Comparison of ENCODE assay signal across 1 cellular context in genomic region chr4:2843023-2843908, GRCh38.
TF ChIP-seq lines count a peak whose summit lies in the region.

TSS of gene ADD1 (plus strand) at chr4:2843844. CDS start at chr4:2875916, 32,072 bp downstream.

TF ChIP-seq in HepG2, 621 proteins besides CTCF, POLR2A, EP300 and RAD21 (continued from another document and continues in another):
- TF ChIP-seq ZNF567 (CRISPR knock-in tag; IDR thresholded peaks at IDR 0.05; ENCODE audit: borderline replicate concordance) (peak; percentile 72; the same call in 1 of the 2 replicates), CBX1 (IDR thresholded peaks at IDR 0.05; ENCODE audit: low read depth) (no peak), KAT2B (IDR thresholded peaks at IDR 0.05; ENCODE audit: borderline replicate concordance, low read depth, low read length) (no peak), ZNF569 (CRISPR knock-in tag; IDR thresholded peaks at IDR 0.05; ENCODE audit: borderline replicate concordance) (no peak), SMAD9 (CRISPR knock-in tag; IDR thresholded peaks at IDR 0.05) (no peak), THAP8 (CRISPR knock-in tag; IDR thresholded peaks at IDR 0.05; ENCODE audit: borderline replicate concordance) (no peak), XRCC5 (optimal IDR thresholded peaks at IDR 0.05; ENCODE audit: low read length) (no peak), ZNF777 (CRISPR knock-in tag; IDR thresholded peaks at IDR 0.05) (no peak), DPF2 (CRISPR knock-in tag; IDR thresholded peaks at IDR 0.05; ENCODE audit: borderline replicate concordance, low read depth) (no peak), HMGA1 (CRISPR knock-in tag; conservative IDR thresholded peaks at IDR 0.05) (no peak), MAX (IDR thresholded peaks at IDR 0.05) (peak; percentile 55; the same call in 1 of the 2 replicates), ZNF124 (CRISPR knock-in tag; IDR thresholded peaks at IDR 0.05) (peak; percentile 51; the same call in 1 of the 2 replicates), KLF6 (CRISPR knock-in tag; IDR thresholded peaks at IDR 0.05) (peak; percentile 71; the same call in 1 of the 2 replicates), ZNF816 (CRISPR knock-in tag; IDR thresholded peaks at IDR 0.05; ENCODE audit: borderline replicate concordance) (no peak), ZBTB20 (CRISPR knock-in tag; IDR thresholded peaks at IDR 0.05; ENCODE audit: borderline replicate concordance, low read depth) (peak; percentile 44; the same call in 1 of the 2 replicates), RAD51 (IDR thresholded peaks at IDR 0.05; ENCODE audit: borderline replicate concordance) (no peak), ZNF513 (CRISPR knock-in tag; conservative IDR thresholded peaks at IDR 0.05) (no peak), CBX2 (IDR thresholded peaks at IDR 0.05; ENCODE audit: low read depth, low read length) (no peak), CBX2 (CRISPR knock-in tag; IDR thresholded peaks at IDR 0.05; ENCODE audit: low read depth) (no peak), ZFY (CRISPR knock-in tag; IDR thresholded peaks at IDR 0.05) (peak; percentile 97), ZUFSP (CRISPR knock-in tag; IDR thresholded peaks at IDR 0.05; ENCODE audit: borderline replicate concordance) (no peak), BORCS8-MEF2B (CRISPR knock-in tag; IDR thresholded peaks at IDR 0.05) (peak; percentile 42), ZBTB8A (CRISPR knock-in tag; IDR thresholded peaks at IDR 0.05; ENCODE audit: borderline replicate concordance, low read depth) (no peak), RFXAP (CRISPR knock-in tag; IDR thresholded peaks at IDR 0.05; ENCODE audit: borderline replicate concordance) (no peak), ZMYM3 (CRISPR knock-in tag; IDR thresholded peaks at IDR 0.05) (no peak), ZNF678 (CRISPR knock-in tag; IDR thresholded peaks at IDR 0.05) (no peak), RNF2 (conservative IDR thresholded peaks at IDR 0.05; ENCODE audit: low read depth) (no peak), ZNF883 (CRISPR knock-in tag; IDR thresholded peaks at IDR 0.05; ENCODE audit: not compliant biosample characterization) (peak; percentile 95), PTBP1 (IDR thresholded peaks at IDR 0.05; ENCODE audit: low read depth, low read length, poor library complexity, severe bottlenecking) (no peak), HOXA3 (CRISPR knock-in tag; IDR thresholded peaks at IDR 0.05) (peak; percentile 10; the same call in 1 of the 2 replicates), CBX5 (CRISPR knock-in tag; IDR thresholded peaks at IDR 0.05; ENCODE audit: borderline replicate concordance) (no peak), KLF16 (CRISPR knock-in tag; IDR thresholded peaks at IDR 0.05) (peak in 1 of 2 experiments; percentile 69; a peak in 2 of 4 replicates), AGO1 (IDR thresholded peaks at IDR 0.05; ENCODE audit: low read depth, low read length, poor library complexity, severe bottlenecking) (peak; percentile 89), HCFC1 (IDR thresholded peaks at IDR 0.05; ENCODE audit: low read depth, low read length) (no peak), ZNF792 (CRISPR knock-in tag; IDR thresholded peaks at IDR 0.05) (no peak), DBP (CRISPR knock-in tag; IDR thresholded peaks at IDR 0.05; ENCODE audit: not compliant biosample characterization) (no peak), ZNF598 (CRISPR knock-in tag; IDR thresholded peaks at IDR 0.05; ENCODE audit: borderline replicate concordance) (0 out of 2 replicates have a peak, but pooled peaks have one; percentile 74), SIX4 (CRISPR knock-in tag; IDR thresholded peaks at IDR 0.05) (no peak), TAF1 (CRISPR knock-in tag; IDR thresholded peaks at IDR 0.05) (peak; percentile 64), CCAR2 (optimal IDR thresholded peaks at IDR 0.05; ENCODE audit: low read depth, low read length) (no peak), ZNF7 (CRISPR knock-in tag; IDR thresholded peaks at IDR 0.05) (no peak)
- TF ChIP-seq, protein P1, sequence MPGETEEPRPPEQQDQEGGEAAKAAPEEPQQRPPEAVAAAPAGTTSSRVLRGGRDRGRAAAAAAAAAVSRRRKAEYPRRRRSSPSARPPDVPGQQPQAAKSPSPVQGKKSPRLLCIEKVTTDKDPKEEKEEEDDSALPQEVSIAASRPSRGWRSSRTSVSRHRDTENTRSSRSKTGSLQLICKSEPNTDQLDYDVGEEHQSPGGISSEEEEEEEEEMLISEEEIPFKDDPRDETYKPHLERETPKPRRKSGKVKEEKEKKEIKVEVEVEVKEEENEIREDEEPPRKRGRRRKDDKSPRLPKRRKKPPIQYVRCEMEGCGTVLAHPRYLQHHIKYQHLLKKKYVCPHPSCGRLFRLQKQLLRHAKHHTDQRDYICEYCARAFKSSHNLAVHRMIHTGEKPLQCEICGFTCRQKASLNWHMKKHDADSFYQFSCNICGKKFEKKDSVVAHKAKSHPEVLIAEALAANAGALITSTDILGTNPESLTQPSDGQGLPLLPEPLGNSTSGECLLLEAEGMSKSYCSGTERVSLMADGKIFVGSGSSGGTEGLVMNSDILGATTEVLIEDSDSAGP (CRISPR knock-in tag; IDR thresholded peaks at IDR 0.05; ENCODE audit: borderline replicate concordance): peak; percentile 80; the same call in 1 of the 2 replicates
- TF ChIP-seq, protein P2, sequence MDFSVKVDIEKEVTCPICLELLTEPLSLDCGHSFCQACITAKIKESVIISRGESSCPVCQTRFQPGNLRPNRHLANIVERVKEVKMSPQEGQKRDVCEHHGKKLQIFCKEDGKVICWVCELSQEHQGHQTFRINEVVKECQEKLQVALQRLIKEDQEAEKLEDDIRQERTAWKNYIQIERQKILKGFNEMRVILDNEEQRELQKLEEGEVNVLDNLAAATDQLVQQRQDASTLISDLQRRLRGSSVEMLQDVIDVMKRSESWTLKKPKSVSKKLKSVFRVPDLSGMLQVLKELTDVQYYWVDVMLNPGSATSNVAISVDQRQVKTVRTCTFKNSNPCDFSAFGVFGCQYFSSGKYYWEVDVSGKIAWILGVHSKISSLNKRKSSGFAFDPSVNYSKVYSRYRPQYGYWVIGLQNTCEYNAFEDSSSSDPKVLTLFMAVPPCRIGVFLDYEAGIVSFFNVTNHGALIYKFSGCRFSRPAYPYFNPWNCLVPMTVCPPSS (IDR thresholded peaks at IDR 0.05): no peak
- TF ChIP-seq, protein P3, sequence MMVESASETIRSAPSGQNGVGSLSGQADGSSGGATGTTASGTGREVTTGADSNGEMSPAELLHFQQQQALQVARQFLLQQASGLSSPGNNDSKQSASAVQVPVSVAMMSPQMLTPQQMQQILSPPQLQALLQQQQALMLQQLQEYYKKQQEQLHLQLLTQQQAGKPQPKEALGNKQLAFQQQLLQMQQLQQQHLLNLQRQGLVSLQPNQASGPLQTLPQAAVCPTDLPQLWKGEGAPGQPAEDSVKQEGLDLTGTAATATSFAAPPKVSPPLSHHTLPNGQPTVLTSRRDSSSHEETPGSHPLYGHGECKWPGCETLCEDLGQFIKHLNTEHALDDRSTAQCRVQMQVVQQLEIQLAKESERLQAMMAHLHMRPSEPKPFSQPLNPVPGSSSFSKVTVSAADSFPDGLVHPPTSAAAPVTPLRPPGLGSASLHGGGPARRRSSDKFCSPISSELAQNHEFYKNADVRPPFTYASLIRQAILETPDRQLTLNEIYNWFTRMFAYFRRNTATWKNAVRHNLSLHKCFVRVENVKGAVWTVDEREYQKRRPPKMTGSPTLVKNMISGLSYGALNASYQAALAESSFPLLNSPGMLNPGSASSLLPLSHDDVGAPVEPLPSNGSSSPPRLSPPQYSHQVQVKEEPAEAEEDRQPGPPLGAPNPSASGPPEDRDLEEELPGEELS (CRISPR knock-in tag; IDR thresholded peaks at IDR 0.05): no peak
- TF ChIP-seq, protein P4, sequence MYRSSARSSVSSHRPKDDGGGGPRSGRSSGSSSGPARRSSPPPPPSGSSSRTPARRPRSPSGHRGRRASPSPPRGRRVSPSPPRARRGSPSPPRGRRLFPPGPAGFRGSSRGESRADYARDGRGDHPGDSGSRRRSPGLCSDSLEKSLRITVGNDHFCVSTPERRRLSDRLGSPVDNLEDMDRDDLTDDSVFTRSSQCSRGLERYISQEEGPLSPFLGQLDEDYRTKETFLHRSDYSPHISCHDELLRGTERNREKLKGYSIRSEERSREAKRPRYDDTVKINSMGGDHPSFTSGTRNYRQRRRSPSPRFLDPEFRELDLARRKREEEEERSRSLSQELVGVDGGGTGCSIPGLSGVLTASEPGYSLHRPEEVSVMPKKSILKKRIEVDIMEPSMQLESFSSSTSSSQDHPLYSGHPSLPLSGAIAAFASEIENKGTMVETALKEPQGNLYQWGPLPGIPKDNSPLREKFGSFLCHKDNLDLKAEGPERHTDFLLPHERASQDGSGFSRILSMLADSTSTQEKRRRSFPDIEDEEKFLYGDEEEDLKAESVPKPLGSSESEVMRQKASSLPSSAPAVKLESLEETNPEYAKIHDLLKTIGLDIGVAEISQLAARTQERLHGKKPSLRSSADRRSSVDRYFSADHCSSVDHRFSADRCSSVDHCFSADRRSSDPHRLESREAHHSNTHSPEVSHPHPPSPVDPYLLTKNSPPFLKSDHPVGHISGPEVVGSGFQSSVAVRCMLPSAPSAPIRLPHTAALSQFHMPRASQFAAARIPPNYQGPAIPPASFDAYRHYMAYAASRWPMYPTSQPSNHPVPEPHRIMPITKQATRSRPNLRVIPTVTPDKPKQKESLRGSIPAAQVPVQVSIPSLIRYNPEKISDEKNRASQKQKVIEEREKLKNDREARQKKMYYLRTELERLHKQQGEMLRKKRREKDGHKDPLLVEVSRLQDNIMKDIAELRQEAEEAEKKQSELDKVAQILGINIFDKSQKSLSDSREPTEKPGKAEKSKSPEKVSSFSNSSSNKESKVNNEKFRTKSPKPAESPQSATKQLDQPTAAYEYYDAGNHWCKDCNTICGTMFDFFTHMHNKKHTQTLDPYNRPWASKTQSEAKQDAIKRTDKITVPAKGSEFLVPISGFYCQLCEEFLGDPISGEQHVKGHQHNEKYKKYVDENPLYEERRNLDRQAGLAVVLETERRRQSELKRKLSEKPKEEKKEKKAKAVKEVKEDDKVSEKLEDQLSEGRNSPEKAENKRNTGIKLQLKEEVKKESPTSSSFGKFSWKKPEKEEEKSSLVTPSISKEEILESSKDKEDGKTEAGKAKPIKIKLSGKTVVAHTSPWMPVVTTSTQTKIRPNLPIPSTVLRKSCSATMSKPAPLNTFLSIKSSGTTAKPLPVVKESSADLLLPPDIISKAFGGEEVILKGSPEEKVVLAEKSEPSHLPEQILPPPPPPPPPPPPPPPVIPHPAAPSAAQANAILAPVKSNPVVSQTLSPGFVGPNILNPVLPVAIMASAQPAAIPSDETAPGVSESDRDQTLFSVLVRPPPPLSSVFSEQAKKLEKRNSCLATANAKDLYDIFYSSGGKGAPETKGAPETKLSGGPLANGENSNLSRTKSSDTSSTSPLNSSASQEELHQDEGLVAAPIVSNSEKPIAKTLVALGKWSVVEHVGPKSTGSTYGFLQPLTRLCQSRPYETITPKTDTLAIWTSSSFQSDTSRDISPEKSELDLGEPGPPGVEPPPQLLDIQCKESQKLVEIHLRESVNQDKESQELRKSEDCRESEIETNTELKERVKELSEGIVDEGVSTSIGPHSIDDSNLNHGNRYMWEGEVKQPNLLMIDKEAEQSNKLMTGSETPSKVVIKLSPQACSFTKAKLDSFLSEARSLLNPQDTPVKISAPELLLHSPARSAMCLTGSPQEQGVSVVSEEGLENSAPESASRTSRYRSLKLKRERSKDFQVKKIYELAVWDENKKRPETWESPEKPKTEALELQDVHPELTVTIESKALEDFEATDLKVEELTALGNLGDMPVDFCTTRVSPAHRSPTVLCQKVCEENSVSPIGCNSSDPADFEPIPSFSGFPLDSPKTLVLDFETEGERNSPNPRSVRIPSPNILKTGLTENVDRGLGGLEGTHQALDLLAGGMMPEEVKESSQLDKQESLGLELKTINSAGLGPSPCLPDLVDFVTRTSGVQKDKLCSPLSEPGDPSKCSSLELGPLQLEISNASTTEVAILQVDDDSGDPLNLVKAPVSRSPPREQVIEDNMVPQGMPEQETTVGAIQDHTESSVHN (CRISPR knock-in tag; IDR thresholded peaks at IDR 0.05): no peak
- TF ChIP-seq, protein P5, sequence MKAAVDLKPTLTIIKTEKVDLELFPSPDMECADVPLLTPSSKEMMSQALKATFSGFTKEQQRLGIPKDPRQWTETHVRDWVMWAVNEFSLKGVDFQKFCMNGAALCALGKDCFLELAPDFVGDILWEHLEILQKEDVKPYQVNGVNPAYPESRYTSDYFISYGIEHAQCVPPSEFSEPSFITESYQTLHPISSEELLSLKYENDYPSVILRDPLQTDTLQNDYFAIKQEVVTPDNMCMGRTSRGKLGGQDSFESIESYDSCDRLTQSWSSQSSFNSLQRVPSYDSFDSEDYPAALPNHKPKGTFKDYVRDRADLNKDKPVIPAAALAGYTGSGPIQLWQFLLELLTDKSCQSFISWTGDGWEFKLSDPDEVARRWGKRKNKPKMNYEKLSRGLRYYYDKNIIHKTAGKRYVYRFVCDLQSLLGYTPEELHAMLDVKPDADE (CRISPR knock-in tag; IDR thresholded peaks at IDR 0.05): no peak
